In the genomic region with DNA sequence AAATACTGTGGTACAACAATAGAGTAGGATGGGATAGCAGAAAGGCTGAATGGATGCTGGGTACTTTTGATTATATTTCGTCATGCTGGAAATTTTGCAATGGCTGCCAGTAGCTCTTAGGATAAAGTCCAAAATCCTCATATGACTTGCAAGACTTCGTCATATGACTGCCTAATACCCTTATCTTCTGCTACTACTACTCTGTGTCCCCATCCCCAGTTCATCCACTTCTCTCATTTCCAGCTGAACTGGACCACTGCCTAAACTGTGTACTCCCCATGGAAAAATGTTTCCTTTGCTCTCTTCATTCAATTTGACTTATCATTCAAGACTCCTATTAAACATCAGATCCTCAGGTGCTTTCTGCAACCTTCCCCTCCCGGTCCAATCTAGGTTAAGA, we compare ENCODE assay signal across 4 cellular contexts.
"Had no signal": no experiment of that assay in that cellular context is flagged by ENCODE, and none has a peak within 500 bp of the region (broad histone marks: within the 10 kb centered on the region; RNA-seq: fewer than 3 reads in every experiment).

No MANE protein-coding gene starts in this region.

- H3K4me3 Mint-ChIP-seq: GM23338, H9, IgD-negative memory B cell had no signal

- H3K4me3 ChIP-seq: GM23338 had no signal

- DNase-seq: H9, HCEC 1CT had no signal

- H3K27me3 Mint-ChIP-seq: IgD-negative memory B cell had no signal

- H3K9me3 Mint-ChIP-seq: GM23338, H9 had no signal

- H3K4me1 Mint-ChIP-seq: IgD-negative memory B cell had no signal

- ATAC-seq: GM23338 had no signal

- H3K27ac Mint-ChIP-seq: GM23338, IgD-negative memory B cell had no signal
